8 cellular contexts compared by ENCODE assay signal in the genomic region with DNA sequence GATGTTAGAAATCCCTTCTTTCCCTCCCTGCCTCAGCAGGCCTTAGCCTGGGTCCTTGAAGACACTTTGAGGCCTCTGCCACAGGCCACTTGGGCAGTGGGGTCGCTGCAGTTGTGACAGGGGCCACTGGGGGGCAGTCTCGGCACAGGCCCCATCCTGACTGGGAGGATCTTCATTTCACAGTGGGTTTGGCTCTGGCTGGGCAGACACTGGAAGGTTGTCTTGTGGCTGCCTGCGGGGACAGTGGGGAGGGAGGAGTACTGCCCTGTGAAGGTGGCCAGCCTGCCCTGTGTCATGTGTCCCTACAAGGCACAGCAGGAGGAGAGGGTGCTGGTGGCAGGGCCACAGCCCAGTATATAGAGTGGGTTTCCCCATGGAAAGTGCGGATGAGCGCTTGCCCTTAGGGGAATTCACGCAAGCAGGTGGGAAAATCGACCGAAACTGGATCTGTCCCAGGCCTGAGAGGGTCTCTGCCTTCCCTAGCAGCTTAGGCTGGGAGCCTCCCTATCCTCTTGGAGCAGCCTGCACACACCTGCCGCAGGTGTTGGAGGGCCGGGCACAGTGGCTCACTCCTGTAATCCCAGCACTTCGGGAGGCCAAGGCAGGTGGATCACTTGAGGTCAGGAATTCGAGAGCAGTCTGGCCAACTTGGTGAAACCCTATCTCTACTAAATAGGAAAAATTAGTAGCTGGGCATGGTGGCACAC. TPM values are rescaled to one million over a fixed set of nuclear protein-coding genes. Genes with fewer than 3 reads are reported as not detected.
A peak's percentile ranks its signal among the peaks of the same experiment; 100 is the strongest.
DNase-seq lines count a peak whose midpoint lies in the region; ATAC-seq lines count a peak whose summit lies in the region.

No MANE protein-coding gene starts in this region.

- H3K9me3 ChIP-seq in adipocyte (ENCODE audit: control insufficient read depth, low read length) (no peaks in the 10 kb centered on the region), skeletal muscle tissue (ENCODE audit: control insufficient read depth in 3 of 3, low read length in 3 of 3) (no peaks in the 10 kb centered on the region)

- H3K36me3 ChIP-seq in adipocyte (ENCODE audit: control insufficient read depth, insufficient read depth, low read length, severe bottlenecking) (peaks cover 95% of the 10 kb centered on the region), skeletal muscle tissue (ENCODE audit: control insufficient read depth in 3 of 3, insufficient read depth in 3 of 3, low read length in 3 of 3) (peaks cover 66 to 78% (median 70%) of the 10 kb centered on the region in 3 donors)

- ATAC-seq in left cardiac atrium (peak; percentile 75 to 76), HG03108 (IDR thresholded peaks at IDR 0.05; ENCODE audit: unreplicated experiment) (no peak)

- H3K4me1 ChIP-seq in adipocyte (ENCODE audit: control insufficient read depth, insufficient read depth, low read length) (peaks cover 14% of the 10 kb centered on the region), skeletal muscle tissue (ENCODE audit: control insufficient read depth in 3 of 3, insufficient read depth in 3 of 3, low read length in 3 of 3) (peaks cover 14 to 49% (median 25%) of the 10 kb centered on the region in 3 donors)

- no peak overlapping the region for H3K4me3 ChIP-seq in adipocyte (ENCODE audit: low read length)
- no peak overlapping the region for H3K4me3 ChIP-seq in skeletal muscle tissue (ENCODE audit: low read length in 3 of 3)

- H3K9ac ChIP-seq in adipocyte (ENCODE audit: low read length): no peak overlapping the region
- peak overlapping the region in 2 of 3 donors; percentile 27 to 64 for H3K9ac ChIP-seq in skeletal muscle tissue (ENCODE audit: low read depth in 1 of 3, low read length in 3 of 3)

- intact Hi-C loops in left cardiac atrium (cut with DNase I): no loop called here

- H3K27me3 ChIP-seq in adipocyte (replicated peaks; ENCODE audit: control insufficient read depth, insufficient read depth, low read length): no peaks in the 10 kb centered on the region
- no peaks in the 10 kb centered on the region for H3K27me3 ChIP-seq in skeletal muscle tissue (ENCODE audit: control insufficient read depth in 3 of 3, insufficient read depth in 3 of 3, low read length in 3 of 3)

- peak overlapping the region; percentile 40 for H3K27ac ChIP-seq in skeletal muscle tissue (ENCODE audit: low read depth, low read length)

- DNase-seq in Caki2 (ENCODE audit: low read depth) (peak; percentile 59), HS-27A (ENCODE audit: low read depth) (peak; percentile 12), SKM-1 treated with dmso at 0.1 percent for 144 hours (lab: John Stamatoyannopoulos, UW; ENCODE audit: unreplicated experiment) (peak; percentile 19), adipocyte (ENCODE audit: low read depth) (peak; percentile 58), left cardiac atrium (peak; percentile 71), GF-D8 (lab: John Stamatoyannopoulos, UW) (no peak)

- in situ Hi-C loops in Caki2 (cut with HindIII; ENCODE audit: low pct_unique_long_range_greater_than_20kb, low sequenced_read_pairs): no loop called here

RNA-seq across cellular contexts. Expression of gene GINS2, which starts 28.8 kb away (rescaled TPM):
- 27.0 and 37.3 TPM in 2 replicates for total RNA-seq in Caki2 (2014; rRNA removed; shearing (Covaris generic); ENCODE audit: low replicate concordance)
- total RNA-seq in left cardiac atrium: 1 to 10 TPM; 1.2 to 2.4 TPM
- 4.7 TPM for total RNA-seq in skeletal muscle tissue

RNA-seq across cellular contexts. Expression of gene GSE1, which starts 46.8 kb away (rescaled TPM):
- 7.1 and 7.9 TPM in 2 replicates for total RNA-seq in Caki2 (2014; rRNA removed; shearing (Covaris generic); ENCODE audit: low replicate concordance)
- total RNA-seq in left cardiac atrium (10 to 100 TPM; 54.6 to 60.6 TPM), skeletal muscle tissue (27.7 TPM)
